In the genomic region with DNA sequence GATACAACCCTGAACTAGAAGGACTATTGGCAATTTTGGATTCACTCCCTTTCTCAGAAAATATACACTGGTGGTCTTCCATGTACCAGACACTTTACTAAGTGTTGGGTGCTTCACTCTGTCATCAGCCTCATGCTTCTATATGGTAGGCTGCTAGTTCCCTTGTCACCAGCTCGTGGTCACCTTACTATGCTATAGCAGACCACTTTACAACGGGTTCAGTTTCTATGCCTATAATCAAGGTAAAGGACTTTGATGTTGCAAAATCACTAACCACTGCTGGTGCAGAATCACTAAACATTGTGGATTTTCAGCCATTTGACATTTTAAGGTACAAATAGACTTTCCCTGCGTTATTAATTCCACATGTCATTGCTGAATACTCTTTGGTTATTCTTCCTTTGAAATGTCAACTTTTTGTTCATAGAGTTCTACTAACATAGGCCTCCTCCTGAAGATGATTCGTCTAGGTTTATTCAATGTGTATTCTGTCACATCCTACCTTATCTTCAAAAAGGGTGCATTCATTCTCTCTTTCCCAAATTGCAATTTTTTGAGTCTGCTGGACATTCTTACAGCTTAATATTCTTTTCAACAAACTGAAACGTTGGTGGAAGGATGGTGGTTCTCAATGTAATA, we compare ENCODE assay signal across 17 cellular contexts.
DNase-seq lines count a peak whose midpoint lies in the region; ATAC-seq, FAIRE-seq and TF ChIP-seq lines count a peak whose summit lies in the region.
"Had no signal": no experiment of that assay in that cellular context is flagged by ENCODE, and none has a peak within 500 bp of the region (broad histone marks: within the 10 kb centered on the region; RNA-seq: fewer than 3 reads in every experiment).

No MANE protein-coding gene starts in this region.

- no peak overlapping the region for H3K4me3 ChIP-seq in CD4-positive, CD25-positive, alpha-beta regulatory T cell (ENCODE audit: low read depth, low read length)
- H3K4me3 ChIP-seq in naive thymus-derived CD4-positive, alpha-beta T cell (ENCODE audit: low read length), result no peak overlapping the region
- H3K4me3 ChIP-seq in colonic mucosa, result no peak overlapping the region
- no peak overlapping the region for H3K4me3 ChIP-seq in HepG2 (replicated peaks in 1 of 3; ENCODE audit: insufficient read depth in 1 of 3, low read depth in 2 of 3, low read length in 3 of 3)
- H3K4me3 ChIP-seq: HAP-1 had no signal

- TF ChIP-seq RAD21 in HepG2 (CRISPR knock-in tag; IDR thresholded peaks at IDR 0.05), result no peak

- CTCF ChIA-PET in CD4-positive, alpha-beta T cell (lab: Charles Lee), result interaction anchor here (1.2 kb wide), 1 partner anchor 17 kb away, joined by 3 read pairs; no protein-coding TSS in a partner anchor
- CTCF ChIA-PET in activated CD8-positive, alpha-beta T cell treated with anti-CD3 and anti-CD28 coated beads, Interleukin-2, amount 10 ng/mL, durations not matched to agents 7 days and 5 days (lab: Charles Lee), result interaction anchor here (0.6 to 5.4 kb wide), 4 partner anchors 8 to 52 kb away, joined by 3 to 26 read pairs (median 4); no protein-coding TSS in a partner anchor
- CTCF ChIA-PET in naive thymus-derived CD4-positive, alpha-beta T cell (lab: Charles Lee), result interaction anchor here (0.6 kb wide), 1 partner anchor 115 kb away, joined by 4 read pairs; no protein-coding TSS in a partner anchor
- CTCF ChIA-PET in HepG2 (lab: Yijun Ruan, JAX; ENCODE audit: low intra/inter-chr PET ratio, low total read pairs), result no interaction called here

- H3K9ac ChIP-seq in colonic mucosa (ENCODE audit: low read depth in 2 of 2, low read length in 2 of 2) (no peak overlapping the region), HepG2 (ENCODE audit: insufficient read depth, low read depth, low read length) (no peak overlapping the region)

- no peak for DNase-seq in CD4-positive, CD25-positive, alpha-beta regulatory T cell
- DNase-seq in CD4-positive, alpha-beta T cell, result no peak
- no peak for DNase-seq in activated CD8-positive, alpha-beta T cell treated with anti-CD3 and anti-CD28 coated beads, Interleukin-2, amount 10 ng/mL, durations not matched to agents 7 days and 5 days
- DNase-seq in naive thymus-derived CD4-positive, alpha-beta T cell, result no peak
- no peak for DNase-seq in colonic mucosa
- no peak for DNase-seq in HepG2 (ENCODE audit: low spot score)
- DNase-seq in hippocampal formation (lab: John Stamatoyannopoulos, UW), result no peak
- DNase-seq: BE2C, GF-D8, NCI-H1417 treated with DMSO at 0.1 percent for 48 hours, NCI-H2029, NCI-H2171, NCI-H774, RPMI8226 had no signal

- no peaks in the 10 kb centered on the region for H3K79me2 ChIP-seq in HepG2 (ENCODE audit: insufficient read depth, low read length)

- peaks cover 37 to 58% (median 42%) of the 10 kb centered on the region in 4 donors for H3K4me1 Mint-ChIP-seq in CD4-positive, CD25-positive, alpha-beta regulatory T cell
- peaks cover 46% of the 10 kb centered on the region for H3K4me1 Mint-ChIP-seq in CD4-positive, alpha-beta T cell (ENCODE audit: low read depth)
- peaks cover 33% of the 10 kb centered on the region for H3K4me1 Mint-ChIP-seq in activated CD8-positive, alpha-beta T cell treated with anti-CD3 and anti-CD28 coated beads, Interleukin-2, amount 10 ng/mL, durations not matched to agents 7 days and 5 days (ENCODE audit: low read depth)
- peaks cover 26 to 53% (median 40%) of the 10 kb centered on the region in 7 donors for H3K4me1 Mint-ChIP-seq in naive thymus-derived CD4-positive, alpha-beta T cell

- TF ChIP-seq POLR2A in HepG2 (IDR thresholded peaks at IDR 0.05; ENCODE audit: insufficient read depth in 1 of 2, low read depth in 2 of 2, low read length in 2 of 2), result no peak

- H3K27me3 ChIP-seq in CD4-positive, CD25-positive, alpha-beta regulatory T cell (ENCODE audit: control insufficient read depth, insufficient read depth, low read length), result no peaks in the 10 kb centered on the region
- no peaks in the 10 kb centered on the region for H3K27me3 ChIP-seq in CD4-positive, alpha-beta T cell (ENCODE audit: control insufficient read depth, insufficient read depth, low read length)
- no peaks in the 10 kb centered on the region for H3K27me3 ChIP-seq in naive thymus-derived CD4-positive, alpha-beta T cell (ENCODE audit: control insufficient read depth in 2 of 2, insufficient read depth in 2 of 2, low read length in 2 of 2)
- no peaks in the 10 kb centered on the region for H3K27me3 ChIP-seq in colonic mucosa
- H3K27me3 ChIP-seq in HepG2 (ENCODE audit: control insufficient read depth in 1 of 2, insufficient read depth in 2 of 2, low read length in 2 of 2), result no peaks in the 10 kb centered on the region
- H3K27me3 ChIP-seq: BE2C had no signal

- no peaks in the 10 kb centered on the region for H3K9me3 Mint-ChIP-seq in CD4-positive, CD25-positive, alpha-beta regulatory T cell
- H3K9me3 Mint-ChIP-seq in CD4-positive, alpha-beta T cell, result no peaks in the 10 kb centered on the region
- no peaks in the 10 kb centered on the region for H3K9me3 Mint-ChIP-seq in activated CD8-positive, alpha-beta T cell treated with anti-CD3 and anti-CD28 coated beads, Interleukin-2, amount 10 ng/mL, durations not matched to agents 7 days and 5 days (ENCODE audit: insufficient read depth)
- peaks cover 0 to 2% (median 0%) of the 10 kb centered on the region in 11 donors for H3K9me3 Mint-ChIP-seq in naive thymus-derived CD4-positive, alpha-beta T cell

- no peaks in the 10 kb centered on the region for H3K9me3 ChIP-seq in CD4-positive, CD25-positive, alpha-beta regulatory T cell (ENCODE audit: control insufficient read depth in 2 of 2, low read length in 2 of 2)
- H3K9me3 ChIP-seq in CD4-positive, alpha-beta T cell (ENCODE audit: control insufficient read depth, low read length), result no peaks in the 10 kb centered on the region
- no peaks in the 10 kb centered on the region for H3K9me3 ChIP-seq in naive thymus-derived CD4-positive, alpha-beta T cell (ENCODE audit: control insufficient read depth in 2 of 3, low read length in 3 of 3)
- no peaks in the 10 kb centered on the region for H3K9me3 ChIP-seq in colonic mucosa
- no peaks in the 10 kb centered on the region for H3K9me3 ChIP-seq in HepG2 (ENCODE audit: low read length)
- H3K9me3 ChIP-seq: BE2C, HAP-1 had no signal

- H3K36me3 Mint-ChIP-seq in CD4-positive, CD25-positive, alpha-beta regulatory T cell, result peaks cover 66% of the 10 kb centered on the region
- peaks cover 84% of the 10 kb centered on the region for H3K36me3 Mint-ChIP-seq in CD4-positive, alpha-beta T cell (ENCODE audit: low read depth)
- H3K36me3 Mint-ChIP-seq in activated CD8-positive, alpha-beta T cell treated with anti-CD3 and anti-CD28 coated beads, Interleukin-2, amount 10 ng/mL, durations not matched to agents 7 days and 5 days (ENCODE audit: low read depth), result peaks cover 77% of the 10 kb centered on the region
- peaks cover 26 to 62% (median 54%) of the 10 kb centered on the region in 5 donors for H3K36me3 Mint-ChIP-seq in naive thymus-derived CD4-positive, alpha-beta T cell

- H3K4me3 Mint-ChIP-seq in CD4-positive, CD25-positive, alpha-beta regulatory T cell, result peak overlapping the region in 1 of 4 donors; percentile 41
- H3K4me3 Mint-ChIP-seq in CD4-positive, alpha-beta T cell, result no peak overlapping the region
- H3K4me3 Mint-ChIP-seq in activated CD8-positive, alpha-beta T cell treated with anti-CD3 and anti-CD28 coated beads, Interleukin-2, amount 10 ng/mL, durations not matched to agents 7 days and 5 days, result no peak overlapping the region
- H3K4me3 Mint-ChIP-seq in naive thymus-derived CD4-positive, alpha-beta T cell, result no peak overlapping the region

- peaks cover 4% of the 10 kb centered on the region for H3K4me1 ChIP-seq in CD4-positive, CD25-positive, alpha-beta regulatory T cell (ENCODE audit: control insufficient read depth, insufficient read depth, low read length, poor library complexity, severe bottlenecking)
- H3K4me1 ChIP-seq in naive thymus-derived CD4-positive, alpha-beta T cell (ENCODE audit: control insufficient read depth in 2 of 2, insufficient read depth in 2 of 2, low read length in 2 of 2), result peaks cover 0 to 4% of the 10 kb centered on the region in 2 donors
- no peaks in the 10 kb centered on the region for H3K4me1 ChIP-seq in colonic mucosa
- H3K4me1 ChIP-seq in HepG2 (ENCODE audit: insufficient read depth, low read length), result no peaks in the 10 kb centered on the region
- H3K4me1 ChIP-seq: BE2C, HAP-1 had no signal

- 26% methylated on average over 5 of the region's 5 CpGs for WGBS in HepG2 (ENCODE audit: low lambda C conversion rate)

- in situ Hi-C loops in HepG2 (cut with HindIII; ENCODE audit: extremely low pct_ligation_motif_present, low pct_unique_long_range_greater_than_20kb), result no loop called here

- no peak overlapping the region for H3K4me2 ChIP-seq in HepG2 (ENCODE audit: low read depth, low read length)

- peaks cover 60% of the 10 kb centered on the region for H3K36me3 ChIP-seq in CD4-positive, CD25-positive, alpha-beta regulatory T cell (ENCODE audit: control insufficient read depth, insufficient read depth, low read length)
- peaks cover 10 to 25% (median 12%) of the 10 kb centered on the region in 3 experiments for H3K36me3 ChIP-seq in naive thymus-derived CD4-positive, alpha-beta T cell (ENCODE audit: control insufficient read depth in 2 of 3, insufficient read depth in 3 of 3, low read length in 3 of 3)
- H3K36me3 ChIP-seq in colonic mucosa, result no peaks in the 10 kb centered on the region
- H3K36me3 ChIP-seq in HepG2 (replicated peaks in 1 of 2; ENCODE audit: control insufficient read depth in 1 of 2, insufficient read depth in 2 of 2, low read length in 2 of 2), result no peaks in the 10 kb centered on the region
- H3K36me3 ChIP-seq: BE2C had no signal

- no peaks in the 10 kb centered on the region for H3K27me3 Mint-ChIP-seq in CD4-positive, CD25-positive, alpha-beta regulatory T cell
- H3K27me3 Mint-ChIP-seq in CD4-positive, alpha-beta T cell, result no peaks in the 10 kb centered on the region
- no peaks in the 10 kb centered on the region for H3K27me3 Mint-ChIP-seq in activated CD8-positive, alpha-beta T cell treated with anti-CD3 and anti-CD28 coated beads, Interleukin-2, amount 10 ng/mL, durations not matched to agents 7 days and 5 days (ENCODE audit: low read depth)
- no peaks in the 10 kb centered on the region for H3K27me3 Mint-ChIP-seq in naive thymus-derived CD4-positive, alpha-beta T cell

- H2AFZ ChIP-seq in HepG2 (ENCODE audit: low read length), result no peak overlapping the region

- intact Hi-C loops in CD4-positive, alpha-beta T cell (cut with DNase I, micrococcal nuclease), result no loop called here
- intact Hi-C loops in naive thymus-derived CD4-positive, alpha-beta T cell (cut with micrococcal nuclease), result loop anchor here in 1 of 2 donors (2.0 kb wide), 1 partner anchor 16 kb away; no protein-coding TSS in a partner anchor
- intact Hi-C loops in colonic mucosa (cut with DNase I) (no loop called here), HepG2 (cut with micrococcal nuclease; ENCODE audit: unreplicated experiment) (no loop called here)

- FAIRE-seq in HepG2 (lab: Jason Lieb, UNC), result no peak
- FAIRE-seq: GM12891, GM18507 had no signal

- no peak for TF ChIP-seq CTCF in CD4-positive, alpha-beta T cell (IDR thresholded peaks at IDR 0.05)
- TF ChIP-seq CTCF in colonic mucosa (IDR thresholded peaks at IDR 0.05) (no peak), HepG2 (CRISPR knock-in tag; IDR thresholded peaks at IDR 0.05) (no peak)

- no peaks in the 10 kb centered on the region for H4K20me1 ChIP-seq in HepG2 (ENCODE audit: insufficient read depth, low read length)

- BruUV-seq in HepG2 (replicated peaks; lab: Mats Ljungman, UMichigan), result no TSS peak

- TF ChIP-seq EP300 in HepG2 (IDR thresholded peaks at IDR 0.05; ENCODE audit: low read depth in 2 of 2, low read length in 2 of 2) (no peak), HepG2 (CRISPR knock-in tag; IDR thresholded peaks at IDR 0.05; ENCODE audit: borderline replicate concordance) (no peak)

- peak overlapping the region in 2 of 3 donors; percentile 42 to 65 for H3K27ac Mint-ChIP-seq in CD4-positive, CD25-positive, alpha-beta regulatory T cell
- H3K27ac Mint-ChIP-seq in CD4-positive, alpha-beta T cell, result peak overlapping the region; percentile 24
- peak overlapping the region; percentile 9 for H3K27ac Mint-ChIP-seq in activated CD8-positive, alpha-beta T cell treated with anti-CD3 and anti-CD28 coated beads, Interleukin-2, amount 10 ng/mL, durations not matched to agents 7 days and 5 days
- peak overlapping the region in 6 of 9 donors; percentile 25 to 45 (median 42) for H3K27ac Mint-ChIP-seq in naive thymus-derived CD4-positive, alpha-beta T cell

- no peak overlapping the region for H3K27ac ChIP-seq in CD4-positive, CD25-positive, alpha-beta regulatory T cell (ENCODE audit: insufficient read depth, low read length, poor library complexity, severe bottlenecking)
- no peak overlapping the region for H3K27ac ChIP-seq in CD4-positive, alpha-beta T cell (ENCODE audit: low read depth, low read length)
- no peak overlapping the region for H3K27ac ChIP-seq in naive thymus-derived CD4-positive, alpha-beta T cell (ENCODE audit: low read depth, low read length)
- H3K27ac ChIP-seq in colonic mucosa, result no peak overlapping the region
- H3K27ac ChIP-seq in HepG2 (ENCODE audit: extremely low read length, insufficient read depth, low read length), result no peak overlapping the region

- POLR2A ChIA-PET in CD4-positive, alpha-beta T cell (lab: Charles Lee), result no interaction called here
- POLR2A ChIA-PET in activated CD8-positive, alpha-beta T cell treated with anti-CD3 and anti-CD28 coated beads, Interleukin-2, amount 10 ng/mL, durations not matched to agents 7 days and 5 days (lab: Charles Lee), result no interaction called here
- POLR2A ChIA-PET in naive thymus-derived CD4-positive, alpha-beta T cell (lab: Charles Lee), result interaction anchor here (1.0 to 2.2 kb wide), 2 partner anchors 16 to 78 kb away, joined by 4 to 6 read pairs; a partner anchor contains a TSS
- POLR2A ChIA-PET in HepG2 (lab: Yijun Ruan, JAX), result no interaction called here

- ATAC-seq in CD4-positive, CD25-positive, alpha-beta regulatory T cell (ENCODE audit: low read depth in 2 of 2), result no peak
- no peak for ATAC-seq in CD4-positive, alpha-beta T cell (ENCODE audit: poor library complexity)
- peak; percentile 44 for ATAC-seq in activated CD8-positive, alpha-beta T cell treated with anti-CD3 and anti-CD28 coated beads, Interleukin-2, amount 10 ng/mL, durations not matched to agents 7 days and 5 days
- no peak for ATAC-seq in naive thymus-derived CD4-positive, alpha-beta T cell
- no peak for ATAC-seq in HepG2
